In genomic region chr11:62671604-62672528, GRCh38 we compare ENCODE assay signal across 1 cellular context.
TF ChIP-seq lines count a peak whose summit lies in the region.

Gene LBHD1, minus strand, starts transcription at chr11:62672267. Its CDS starts 2,236 bp downstream, at chr11:62670031.
Gene UQCC3, plus strand, starts transcription at chr11:62671673. Its CDS starts 73 bp downstream, at chr11:62671746.

TF ChIP-seq in K562, 482 proteins besides CTCF, POLR2A, EP300 and RAD21 (continued from another document and continues in another):
- TF ChIP-seq NCOR1 (IDR thresholded peaks at IDR 0.05) (peak; percentile 13), RBM14 (IDR thresholded peaks at IDR 0.05; ENCODE audit: borderline replicate concordance, insufficient read depth, low read depth, low read length) (no peak), PCBP2 (IDR thresholded peaks at IDR 0.05; ENCODE audit: low read depth, low read length, poor library complexity, severe bottlenecking) (no peak), NFIX (CRISPR knock-in tag; IDR thresholded peaks at IDR 0.05; ENCODE audit: low read depth) (no peak), WHSC1 (IDR thresholded peaks at IDR 0.05; ENCODE audit: low read length) (no peak), GABPB1 (CRISPR knock-in tag; IDR thresholded peaks at IDR 0.05) (peak; percentile 84), HDAC6 (IDR thresholded peaks at IDR 0.05; ENCODE audit: low read depth, low read length) (no peak), TOE1 (IDR thresholded peaks at IDR 0.05; ENCODE audit: borderline replicate concordance) (no peak), TOE1 (CRISPR knock-in tag; IDR thresholded peaks at IDR 0.05; ENCODE audit: borderline replicate concordance, low read depth) (no peak), MECOM (CRISPR knock-in tag; IDR thresholded peaks at IDR 0.05) (no peak), SMC3 (conservative IDR thresholded peaks at IDR 0.05; ENCODE audit: insufficient read depth, low read depth, low read length) (no peak), JUNB (CRISPR knock-in tag; conservative IDR thresholded peaks at IDR 0.05) (no peak), BCLAF1 (IDR thresholded peaks at IDR 0.05; ENCODE audit: borderline replicate concordance in 1 of 2, control insufficient read depth in 1 of 2, low read depth in 2 of 2, low read length in 1 of 2) (no peak), POLR2B (IDR thresholded peaks at IDR 0.05; ENCODE audit: low read depth, partially characterized antibody) (peak; percentile 51), LCOR (CRISPR knock-in tag; IDR thresholded peaks at IDR 0.05) (peak; percentile 65; the same call in 1 of the 2 replicates), HCFC1 (IDR thresholded peaks at IDR 0.05; ENCODE audit: low read depth, low read length) (peak; percentile 68), ZFP36 (IDR thresholded peaks at IDR 0.05; ENCODE audit: low read depth, low read length, partially characterized antibody) (no peak), STAG1 (CRISPR knock-in tag; IDR thresholded peaks at IDR 0.05; ENCODE audit: borderline replicate concordance) (no peak), ZNF134 (CRISPR knock-in tag; conservative IDR thresholded peaks at IDR 0.05) (no peak), ZNF140 (CRISPR knock-in tag; IDR thresholded peaks at IDR 0.05) (no peak), PRPF4 (IDR thresholded peaks at IDR 0.05; ENCODE audit: insufficient read depth, low read depth, low read length, poor library complexity, severe bottlenecking) (no peak), THRB (CRISPR knock-in tag; conservative IDR thresholded peaks at IDR 0.05) (no peak), TAF15 (IDR thresholded peaks at IDR 0.05; ENCODE audit: low read depth, low read length) (peak; percentile 70; the same call in 1 of the 2 replicates), CEBPB (tag; IDR thresholded peaks at IDR 0.05) (no peak), RBM17 (IDR thresholded peaks at IDR 0.05; ENCODE audit: borderline replicate concordance, low read depth, low read length) (no peak), ILF3 (IDR thresholded peaks at IDR 0.05; ENCODE audit: borderline replicate concordance) (no peak), CLOCK (CRISPR knock-in tag; IDR thresholded peaks at IDR 0.05; ENCODE audit: borderline replicate concordance) (no peak), CREBBP (IDR thresholded peaks at IDR 0.05; ENCODE audit: low read depth, low read length) (no peak), ERF (CRISPR knock-in tag; IDR thresholded peaks at IDR 0.05) (peak; percentile 30; the same call in 1 of the 2 replicates), RBM22 (IDR thresholded peaks at IDR 0.05; ENCODE audit: low read depth, low read length, poor library complexity, severe bottlenecking) (no peak), ZNF408 (CRISPR knock-in tag; IDR thresholded peaks at IDR 0.05; ENCODE audit: low read depth) (no peak), NCOA1 (IDR thresholded peaks at IDR 0.05; ENCODE audit: low read depth) (no peak), ZFX (CRISPR knock-in tag; IDR thresholded peaks at IDR 0.05) (peak; percentile 36), MAX (CRISPR knock-in tag; IDR thresholded peaks at IDR 0.05) (peak; percentile 85), E2F3 (CRISPR knock-in tag; IDR thresholded peaks at IDR 0.05) (peak; percentile 59; the same call in 1 of the 2 replicates), TAF9B (IDR thresholded peaks at IDR 0.05; ENCODE audit: partially characterized antibody) (peak; percentile 83), ZNF445 (CRISPR knock-in tag; IDR thresholded peaks at IDR 0.05; ENCODE audit: low read depth) (no peak), BRD9 (IDR thresholded peaks at IDR 0.05; ENCODE audit: low read depth, partially characterized antibody) (no peak), ARNT (IDR thresholded peaks at IDR 0.05) (no peak), ZNF583 (CRISPR knock-in tag; IDR thresholded peaks at IDR 0.05) (no peak), ZNF830 (CRISPR knock-in tag; IDR thresholded peaks at IDR 0.05) (no peak), NBN (IDR thresholded peaks at IDR 0.05; ENCODE audit: low read depth) (no peak; the same call in 1 of the 2 replicates), TBP (optimal IDR thresholded peaks at IDR 0.05; ENCODE audit: low read depth, low read length) (no peak), MYC (IDR thresholded peaks at IDR 0.05; ENCODE audit: low read depth, low read length) (peak; percentile 92), MYC (CRISPR knock-in tag; IDR thresholded peaks at IDR 0.05; ENCODE audit: borderline replicate concordance, low read depth) (peak; percentile 74; the same call in 1 of the 2 replicates), HBP1 (CRISPR knock-in tag; IDR thresholded peaks at IDR 0.05) (no peak), ZNF668 (CRISPR knock-in tag; IDR thresholded peaks at IDR 0.05) (no peak), SMARCE1 (IDR thresholded peaks at IDR 0.05) (0 out of 2 replicates have a peak, but pooled peaks have one; percentile 9), IRF1 (CRISPR knock-in tag; IDR thresholded peaks at IDR 0.05; ENCODE audit: borderline replicate concordance) (no peak)
- TF ChIP-seq, protein P1, sequence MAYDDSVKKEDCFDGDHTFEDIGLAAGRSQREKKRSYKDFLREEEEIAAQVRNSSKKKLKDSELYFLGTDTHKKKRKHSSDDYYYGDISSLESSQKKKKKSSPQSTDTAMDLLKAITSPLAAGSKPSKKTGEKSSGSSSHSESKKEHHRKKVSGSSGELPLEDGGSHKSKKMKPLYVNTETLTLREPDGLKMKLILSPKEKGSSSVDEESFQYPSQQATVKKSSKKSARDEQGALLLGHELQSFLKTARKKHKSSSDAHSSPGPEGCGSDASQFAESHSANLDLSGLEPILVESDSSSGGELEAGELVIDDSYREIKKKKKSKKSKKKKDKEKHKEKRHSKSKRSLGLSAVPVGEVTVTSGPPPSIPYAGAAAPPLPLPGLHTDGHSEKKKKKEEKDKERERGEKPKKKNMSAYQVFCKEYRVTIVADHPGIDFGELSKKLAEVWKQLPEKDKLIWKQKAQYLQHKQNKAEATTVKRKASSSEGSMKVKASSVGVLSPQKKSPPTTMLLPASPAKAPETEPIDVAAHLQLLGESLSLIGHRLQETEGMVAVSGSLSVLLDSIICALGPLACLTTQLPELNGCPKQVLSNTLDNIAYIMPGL (CRISPR knock-in tag; IDR thresholded peaks at IDR 0.05), result peak; percentile 57; the same call in 1 of the 2 replicates
- TF ChIP-seq, protein P2, sequence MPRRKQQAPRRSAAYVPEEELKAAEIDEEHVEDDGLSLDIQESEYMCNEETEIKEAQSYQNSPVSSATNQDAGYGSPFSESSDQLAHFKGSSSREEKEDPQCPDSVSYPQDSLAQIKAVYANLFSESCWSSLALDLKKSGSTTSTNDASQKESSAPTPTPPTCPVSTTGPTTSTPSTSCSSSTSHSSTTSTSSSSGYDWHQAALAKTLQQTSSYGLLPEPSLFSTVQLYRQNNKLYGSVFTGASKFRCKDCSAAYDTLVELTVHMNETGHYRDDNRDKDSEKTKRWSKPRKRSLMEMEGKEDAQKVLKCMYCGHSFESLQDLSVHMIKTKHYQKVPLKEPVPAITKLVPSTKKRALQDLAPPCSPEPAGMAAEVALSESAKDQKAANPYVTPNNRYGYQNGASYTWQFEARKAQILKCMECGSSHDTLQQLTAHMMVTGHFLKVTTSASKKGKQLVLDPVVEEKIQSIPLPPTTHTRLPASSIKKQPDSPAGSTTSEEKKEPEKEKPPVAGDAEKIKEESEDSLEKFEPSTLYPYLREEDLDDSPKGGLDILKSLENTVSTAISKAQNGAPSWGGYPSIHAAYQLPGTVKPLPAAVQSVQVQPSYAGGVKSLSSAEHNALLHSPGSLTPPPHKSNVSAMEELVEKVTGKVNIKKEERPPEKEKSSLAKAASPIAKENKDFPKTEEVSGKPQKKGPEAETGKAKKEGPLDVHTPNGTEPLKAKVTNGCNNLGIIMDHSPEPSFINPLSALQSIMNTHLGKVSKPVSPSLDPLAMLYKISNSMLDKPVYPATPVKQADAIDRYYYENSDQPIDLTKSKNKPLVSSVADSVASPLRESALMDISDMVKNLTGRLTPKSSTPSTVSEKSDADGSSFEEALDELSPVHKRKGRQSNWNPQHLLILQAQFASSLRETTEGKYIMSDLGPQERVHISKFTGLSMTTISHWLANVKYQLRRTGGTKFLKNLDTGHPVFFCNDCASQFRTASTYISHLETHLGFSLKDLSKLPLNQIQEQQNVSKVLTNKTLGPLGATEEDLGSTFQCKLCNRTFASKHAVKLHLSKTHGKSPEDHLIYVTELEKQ (CRISPR knock-in tag; IDR thresholded peaks at IDR 0.05), result no peak
- TF ChIP-seq, protein P3, sequence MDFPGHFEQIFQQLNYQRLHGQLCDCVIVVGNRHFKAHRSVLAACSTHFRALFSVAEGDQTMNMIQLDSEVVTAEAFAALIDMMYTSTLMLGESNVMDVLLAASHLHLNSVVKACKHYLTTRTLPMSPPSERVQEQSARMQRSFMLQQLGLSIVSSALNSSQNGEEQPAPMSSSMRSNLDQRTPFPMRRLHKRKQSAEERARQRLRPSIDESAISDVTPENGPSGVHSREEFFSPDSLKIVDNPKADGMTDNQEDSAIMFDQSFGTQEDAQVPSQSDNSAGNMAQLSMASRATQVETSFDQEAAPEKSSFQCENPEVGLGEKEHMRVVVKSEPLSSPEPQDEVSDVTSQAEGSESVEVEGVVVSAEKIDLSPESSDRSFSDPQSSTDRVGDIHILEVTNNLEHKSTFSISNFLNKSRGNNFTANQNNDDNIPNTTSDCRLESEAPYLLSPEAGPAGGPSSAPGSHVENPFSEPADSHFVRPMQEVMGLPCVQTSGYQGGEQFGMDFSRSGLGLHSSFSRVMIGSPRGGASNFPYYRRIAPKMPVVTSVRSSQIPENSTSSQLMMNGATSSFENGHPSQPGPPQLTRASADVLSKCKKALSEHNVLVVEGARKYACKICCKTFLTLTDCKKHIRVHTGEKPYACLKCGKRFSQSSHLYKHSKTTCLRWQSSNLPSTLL (IDR thresholded peaks at IDR 0.05), result peak; percentile 79
- TF ChIP-seq, protein P4, sequence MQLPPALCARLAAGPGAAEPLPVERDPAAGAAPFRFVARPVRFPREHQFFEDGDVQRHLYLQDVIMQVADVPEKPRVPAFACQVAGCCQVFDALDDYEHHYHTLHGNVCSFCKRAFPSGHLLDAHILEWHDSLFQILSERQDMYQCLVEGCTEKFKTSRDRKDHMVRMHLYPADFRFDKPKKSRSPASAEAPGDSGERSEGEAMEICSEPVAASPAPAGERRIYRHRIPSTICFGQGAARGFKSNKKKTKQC (CRISPR knock-in tag; IDR thresholded peaks at IDR 0.05), result no peak
